Comparison of ENCODE assay signal across 18 cellular contexts in the genomic region with DNA sequence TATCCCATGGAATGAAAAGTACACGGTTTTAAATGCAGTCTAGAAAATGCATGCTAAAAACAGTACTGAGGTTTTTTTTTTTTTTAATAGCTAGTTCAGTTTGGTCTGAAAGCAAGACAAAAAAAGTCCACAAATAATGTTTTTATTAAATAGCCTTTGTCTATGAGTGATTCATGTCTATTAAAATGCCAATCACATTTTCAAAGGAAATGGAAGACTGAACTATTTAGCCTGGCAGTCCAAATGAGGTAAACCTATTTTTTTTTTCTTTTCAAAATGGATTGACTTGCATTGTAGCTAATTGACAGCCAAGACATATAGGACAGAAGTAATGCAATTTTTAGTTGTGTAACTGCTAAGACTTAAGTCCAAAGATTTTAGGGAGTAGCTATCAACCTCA.
"Had no signal": no experiment of that assay in that cellular context is flagged by ENCODE, and none has a peak within 500 bp of the region (broad histone marks: within the 10 kb centered on the region; RNA-seq: fewer than 3 reads in every experiment).

No MANE protein-coding gene starts in this region.

- H3K9me3 ChIP-seq: right atrium auricular region, sigmoid colon had no signal

- H3K4me1 ChIP-seq: right atrium auricular region, sigmoid colon had no signal

- H3K36me3 ChIP-seq: right atrium auricular region, sigmoid colon had no signal

- H3K4me1 Mint-ChIP-seq: naive B cell, nephron had no signal

- H3K36me3 Mint-ChIP-seq: naive B cell had no signal

- DNase-seq: erythroblast; kidney; left colon; left ventricle myocardium superior; mesendoderm; naive B cell; occipital lobe; posterior cingulate gyrus; sigmoid colon; stimulated activated CD4-positive, alpha-beta T cell treated with anti-CD3 and anti-CD28 coated beads, Interleukin-12 subunit alpha, Interleukin-12 subunit beta, amount 100 ng/mL, for 4 hours; stimulated activated naive CD4-positive, alpha-beta T cell; trophoblast cell had no signal

- H3K4me3 Mint-ChIP-seq: dendritic cell treated with granulocyte-macrophage colony-stimulating factor and Interleukin-4, amounts not matched to agents 40 ng/mL and 50 ng/mL, for 4 days; naive B cell; nephron had no signal

- H3K9me3 Mint-ChIP-seq: dendritic cell treated with granulocyte-macrophage colony-stimulating factor and Interleukin-4, amounts not matched to agents 40 ng/mL and 50 ng/mL, for 4 days; naive B cell; nephron had no signal

- H3K27ac Mint-ChIP-seq: dendritic cell treated with granulocyte-macrophage colony-stimulating factor and Interleukin-4, amounts not matched to agents 40 ng/mL and 50 ng/mL, for 4 days; naive B cell; nephron had no signal

- ATAC-seq: foreskin keratinocyte, left colon, left ventricle myocardium superior had no signal

- H3K27me3 Mint-ChIP-seq: dendritic cell treated with granulocyte-macrophage colony-stimulating factor and Interleukin-4, amounts not matched to agents 40 ng/mL and 50 ng/mL, for 4 days; naive B cell had no signal

- H3K27ac ChIP-seq: foreskin keratinocyte, right atrium auricular region, sigmoid colon, skin epidermis had no signal

- H3K4me3 ChIP-seq: lung, right atrium auricular region, sigmoid colon, skin epidermis had no signal

- H3K27me3 ChIP-seq: foreskin keratinocyte, right atrium auricular region, sigmoid colon had no signal
